In the genomic region with DNA sequence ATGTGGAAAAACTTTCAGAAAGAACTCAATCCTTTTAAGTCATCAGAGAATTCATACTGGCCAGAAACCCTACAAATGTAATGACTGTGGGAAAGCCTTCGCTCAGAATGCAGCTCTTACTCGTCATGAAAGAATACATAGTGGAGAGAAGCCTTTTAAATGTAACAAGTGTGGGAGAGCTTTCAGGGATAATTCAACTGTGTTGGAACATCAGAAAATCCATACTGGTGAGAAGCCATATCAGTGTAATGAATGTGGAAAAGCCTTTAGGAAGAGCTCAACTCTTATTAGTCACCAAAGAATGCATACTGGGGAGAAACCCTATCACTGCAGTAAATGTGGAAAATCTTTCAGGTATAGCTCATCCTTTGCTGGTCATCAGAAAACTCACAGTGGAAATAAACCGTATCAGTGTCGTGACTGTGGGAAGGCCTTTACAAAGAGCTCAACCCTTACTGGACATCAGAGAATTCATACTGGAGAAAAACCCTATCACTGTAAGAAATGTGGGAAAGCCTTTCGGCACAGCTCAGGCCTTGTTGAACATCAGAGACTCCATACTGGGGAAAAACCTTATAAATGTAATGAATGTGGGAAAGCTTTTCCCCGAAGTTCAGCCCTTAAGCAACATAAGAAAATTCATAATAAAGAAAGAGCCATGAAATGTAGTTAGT, we compare ENCODE assay signal across 21 cellular contexts.
"Had no signal": no experiment of that assay in that cellular context is flagged by ENCODE, and none has a peak within 500 bp of the region (broad histone marks: within the 10 kb centered on the region; RNA-seq: fewer than 3 reads in every experiment).

No MANE protein-coding gene starts in this region.

- H3K27me3 ChIP-seq: heart right ventricle, spleen, tibial artery, upper lobe of left lung, uterus had no signal

- FAIRE-seq: endothelial cell of umbilical vein, frontal cortex, islet of Langerhans had no signal

- H3K4me1 ChIP-seq: spleen, tibial artery, upper lobe of left lung, uterus had no signal

- H3K4me3 Mint-ChIP-seq: mesothelial cell of epicardium; natural killer cell; neural crest cell; stimulated activated memory B cell treated with anti-CD40 and anti-IgM and Interleukin-4, amounts not matched to agents 10 μg/mL and 1 μg/mL and 100 μg/mL, for 72 hours; stimulated activated naive CD8-positive, alpha-beta T cell treated with anti-CD3 and anti-CD28 coated beads, Interleukin-15, Interleukin-2, amounts not matched to agents 100 ng/mL and 50 ng/mL, for 24 hours had no signal

- H3K27ac ChIP-seq: heart right ventricle, spleen, tibial artery, upper lobe of left lung, uterus had no signal

- H3K27me3 Mint-ChIP-seq: stimulated activated memory B cell treated with anti-CD40 and anti-IgM and Interleukin-4, amounts not matched to agents 10 μg/mL and 1 μg/mL and 100 μg/mL, for 72 hours; stimulated activated naive CD8-positive, alpha-beta T cell treated with anti-CD3 and anti-CD28 coated beads, Interleukin-15, Interleukin-2, amounts not matched to agents 100 ng/mL and 50 ng/mL, for 24 hours had no signal

- H3K4me3 ChIP-seq: heart right ventricle, spleen, tibial artery, upper lobe of left lung, uterus had no signal

- H3K36me3 ChIP-seq: uterus had no signal

- H3K27ac Mint-ChIP-seq: mesothelial cell of epicardium; stimulated activated memory B cell treated with anti-CD40 and anti-IgM and Interleukin-4, amounts not matched to agents 10 μg/mL and 1 μg/mL and 100 μg/mL, for 72 hours; stimulated activated naive CD8-positive, alpha-beta T cell treated with anti-CD3 and anti-CD28 coated beads, Interleukin-15, Interleukin-2, amounts not matched to agents 100 ng/mL and 50 ng/mL, for 24 hours had no signal

- H3K9me3 ChIP-seq: uterus had no signal

- ATAC-seq: heart right ventricle; natural killer cell; sciatic nerve; stimulated activated memory B cell treated with anti-CD40 and anti-IgM and Interleukin-4, amounts not matched to agents 10 μg/mL and 1 μg/mL and 100 μg/mL, for 72 hours had no signal

- DNase-seq: dermis blood vessel endothelial cell; heart right ventricle; hypothalamus; kidney glomerular epithelial cell; natural killer cell; posterior cingulate gyrus; spleen; stimulated activated CD4-positive, alpha-beta T cell treated with anti-CD3 and anti-CD28 coated beads, Interleukin-15, amount 100 ng/mL, for 24 hours; stimulated activated CD4-positive, alpha-beta T cell treated with anti-CD3 and anti-CD28 coated beads, Interleukin-1b, Interleukin-23, amount 100 ng/mL, for 48 hours; stimulated activated CD4-positive, alpha-beta T cell treated with anti-CD3 and anti-CD28 coated beads, Interleukin-4, amount 100 ng/mL, for 24 hours; tibial artery; upper lobe of left lung; uterus had no signal

- H3K4me1 Mint-ChIP-seq: mesothelial cell of epicardium; neural crest cell; stimulated activated memory B cell treated with anti-CD40 and anti-IgM and Interleukin-4, amounts not matched to agents 10 μg/mL and 1 μg/mL and 100 μg/mL, for 72 hours had no signal
